In the genomic region with DNA sequence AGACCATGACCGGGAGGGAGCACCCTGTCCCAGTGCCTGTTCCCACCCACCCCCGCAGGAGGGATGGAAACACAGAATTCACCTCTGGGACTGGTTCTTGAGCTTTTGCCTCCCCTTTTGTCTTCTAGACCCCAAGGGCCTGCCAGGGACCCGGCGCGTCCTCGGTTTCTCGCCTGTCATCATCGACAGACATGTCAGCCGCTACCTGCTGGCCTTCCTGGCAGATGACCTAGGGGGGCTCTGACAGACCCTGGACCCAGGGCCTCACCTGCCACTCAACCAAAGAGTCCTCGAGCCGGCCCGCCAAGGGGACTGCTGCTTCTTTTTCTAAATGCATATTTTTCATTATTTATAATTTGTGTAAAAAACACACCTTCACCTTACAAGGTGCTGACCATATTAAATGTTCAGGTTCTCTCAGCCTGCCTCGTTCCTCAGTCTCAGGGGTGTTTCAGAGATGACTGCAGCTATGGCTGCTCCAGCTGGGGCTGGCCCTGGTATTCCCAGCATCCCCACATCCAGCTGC, we compare ENCODE assay signal across 15 cellular contexts. TPM values are rescaled to one million over a fixed set of nuclear protein-coding genes. Genes with fewer than 3 reads are reported as not detected.
DNase-seq lines count a peak whose midpoint lies in the region; ATAC-seq and TF ChIP-seq lines count a peak whose summit lies in the region.
"Had no signal": no experiment of that assay in that cellular context is flagged by ENCODE, and none has a peak within 500 bp of the region (broad histone marks: within the 10 kb centered on the region; RNA-seq: fewer than 3 reads in every experiment).

No MANE protein-coding gene starts in this region.

- intact Hi-C loops in activated CD4-positive, alpha-beta memory T cell treated with anti-CD3 and anti-CD28 coated beads for 36 hours (cut with micrococcal nuclease): no loop called here

- peaks cover 2% of the 10 kb centered on the region; the same call in 1 of the 2 replicates for H3K36me3 ChIP-seq in GM06990 (ENCODE audit: control insufficient read depth, insufficient read depth, low read length)
- H3K36me3 ChIP-seq in liver (ENCODE audit: control insufficient read depth in 4 of 4, insufficient read depth in 3 of 4, low read depth in 1 of 4, low read length in 3 of 4): peaks cover 0 to 4% (median 0%) of the 10 kb centered on the region in 4 donors
- H3K36me3 ChIP-seq: cardiac muscle cell had no signal

- TF ChIP-seq CTCF in GM06990 (IDR thresholded peaks at IDR 0.05; ENCODE audit: insufficient read depth, low read length, poor library complexity, severe bottlenecking) (no peak), liver (IDR thresholded peaks at IDR 0.05; ENCODE audit: low read depth, low read length, missing input control) (no peak)

- DNase-seq in GM06990 (ENCODE audit: extremely low read depth, insufficient read length) (peak; percentile 1), T-helper 17 cell (peak in 1 of 3 donors; percentile 13), amygdala (lab: John Stamatoyannopoulos, UW) (no peak)
- DNase-seq in stimulated activated effector memory CD8-positive, alpha-beta T cell treated with anti-CD3 and anti-CD28 coated beads, Interleukin-12 subunit alpha, Interleukin-12 subunit beta, amount 100 ng/mL, for 72 hours (ENCODE audit: low spot score in 2 of 2): no peak
- DNase-seq in activated CD4-positive, alpha-beta memory T cell treated with anti-CD3 and anti-CD28 coated beads for 36 hours: no peak
- DNase-seq: C1 segment of cervical spinal cord; DMS53; esophagus squamous epithelium; NCI-H1417 treated with DMSO at 0.1 percent for 48 hours; stimulated activated CD4-positive, alpha-beta T cell treated with anti-CD3 and anti-CD28 coated beads, Interleukin-4, amount 100 ng/mL, for 1 hour; SW 1271 had no signal

- H3K4me3 ChIP-seq in GM06990 (replicated peaks; ENCODE audit: low read depth, low read length) (no peak overlapping the region), liver (ENCODE audit: low read depth in 1 of 3, low read length in 3 of 3) (no peak overlapping the region)
- H3K4me3 ChIP-seq: cardiac muscle cell, esophagus squamous epithelium, thoracic aorta had no signal

- POLR2A ChIA-PET in activated CD4-positive, alpha-beta memory T cell treated with anti-CD3 and anti-CD28 coated beads for 36 hours (lab: Charles Lee): no interaction called here

- peak overlapping the region; percentile 38 to 51 for H3K27ac ChIP-seq in liver (ENCODE audit: low read depth in 1 of 2, low read length in 2 of 2)
- H3K27ac ChIP-seq: cardiac muscle cell, esophagus squamous epithelium, thoracic aorta had no signal

- H3K4me3 Mint-ChIP-seq in T-helper 17 cell: peak overlapping the region; percentile 33
- H3K4me3 Mint-ChIP-seq in stimulated activated effector memory CD8-positive, alpha-beta T cell treated with anti-CD3 and anti-CD28 coated beads, Interleukin-12 subunit alpha, Interleukin-12 subunit beta, amount 100 ng/mL, for 72 hours: no peak overlapping the region
- no peak overlapping the region for H3K4me3 Mint-ChIP-seq in activated CD4-positive, alpha-beta memory T cell treated with anti-CD3 and anti-CD28 coated beads for 36 hours

- no peak overlapping the region for H3K9ac ChIP-seq in liver (ENCODE audit: low read depth in 1 of 2, low read length in 2 of 2)

- H3K4me1 Mint-ChIP-seq in T-helper 17 cell: peaks cover 14% of the 10 kb centered on the region
- peaks cover 34% of the 10 kb centered on the region for H3K4me1 Mint-ChIP-seq in stimulated activated effector memory CD8-positive, alpha-beta T cell treated with anti-CD3 and anti-CD28 coated beads, Interleukin-12 subunit alpha, Interleukin-12 subunit beta, amount 100 ng/mL, for 72 hours
- H3K4me1 Mint-ChIP-seq in activated CD4-positive, alpha-beta memory T cell treated with anti-CD3 and anti-CD28 coated beads for 36 hours (ENCODE audit: low read depth): peaks cover 20% of the 10 kb centered on the region

- H3K27me3 Mint-ChIP-seq in T-helper 17 cell: no peaks in the 10 kb centered on the region
- no peaks in the 10 kb centered on the region for H3K27me3 Mint-ChIP-seq in activated CD4-positive, alpha-beta memory T cell treated with anti-CD3 and anti-CD28 coated beads for 36 hours

- H3K27ac Mint-ChIP-seq in T-helper 17 cell: peak overlapping the region; percentile 72
- H3K27ac Mint-ChIP-seq in stimulated activated effector memory CD8-positive, alpha-beta T cell treated with anti-CD3 and anti-CD28 coated beads, Interleukin-12 subunit alpha, Interleukin-12 subunit beta, amount 100 ng/mL, for 72 hours: peak overlapping the region; percentile 89
- no peak overlapping the region for H3K27ac Mint-ChIP-seq in activated CD4-positive, alpha-beta memory T cell treated with anti-CD3 and anti-CD28 coated beads for 36 hours

- H3K36me3 Mint-ChIP-seq in T-helper 17 cell (ENCODE audit: low read depth): peaks cover 6% of the 10 kb centered on the region
- H3K36me3 Mint-ChIP-seq in stimulated activated effector memory CD8-positive, alpha-beta T cell treated with anti-CD3 and anti-CD28 coated beads, Interleukin-12 subunit alpha, Interleukin-12 subunit beta, amount 100 ng/mL, for 72 hours: peaks cover 53% of the 10 kb centered on the region
- H3K36me3 Mint-ChIP-seq in activated CD4-positive, alpha-beta memory T cell treated with anti-CD3 and anti-CD28 coated beads for 36 hours: peaks cover 12% of the 10 kb centered on the region

- CTCF ChIA-PET in activated CD4-positive, alpha-beta memory T cell treated with anti-CD3 and anti-CD28 coated beads for 36 hours (lab: Charles Lee): interaction anchor here (1.1 kb wide), 1 partner anchor 8 kb away, joined by 3 read pairs; no protein-coding TSS in a partner anchor

- H3K4me1 ChIP-seq in liver (ENCODE audit: control insufficient read depth in 4 of 4, insufficient read depth in 4 of 4, low read length in 3 of 4): peaks cover 0 to 9% (median 6%) of the 10 kb centered on the region in 4 donors

- WGBS in liver: 88% methylated on average over 13 of the region's 13 CpGs

- no peak for ATAC-seq in T-helper 17 cell
- ATAC-seq in stimulated activated effector memory CD8-positive, alpha-beta T cell treated with anti-CD3 and anti-CD28 coated beads, Interleukin-12 subunit alpha, Interleukin-12 subunit beta, amount 100 ng/mL, for 72 hours: no peak
- ATAC-seq in GM21447 (IDR thresholded peaks at IDR 0.05; ENCODE audit: unreplicated experiment): no peak

- no peaks in the 10 kb centered on the region for H3K9me3 ChIP-seq in T-helper 17 cell (ENCODE audit: control insufficient read depth, low read length, poor library complexity, severe bottlenecking)
- H3K9me3 ChIP-seq in liver (ENCODE audit: control insufficient read depth in 4 of 4, low read length in 3 of 4): no peaks in the 10 kb centered on the region
- H3K9me3 ChIP-seq: esophagus squamous epithelium, thoracic aorta had no signal

- TF ChIP-seq RAD21 in liver (IDR thresholded peaks at IDR 0.05): no peak

- no peaks in the 10 kb centered on the region for H3K9me3 Mint-ChIP-seq in stimulated activated effector memory CD8-positive, alpha-beta T cell treated with anti-CD3 and anti-CD28 coated beads, Interleukin-12 subunit alpha, Interleukin-12 subunit beta, amount 100 ng/mL, for 72 hours
- no peaks in the 10 kb centered on the region for H3K9me3 Mint-ChIP-seq in activated CD4-positive, alpha-beta memory T cell treated with anti-CD3 and anti-CD28 coated beads for 36 hours

- H3K27me3 ChIP-seq in GM06990 (replicated peaks; ENCODE audit: control insufficient read depth, insufficient read depth, low read length): no peaks in the 10 kb centered on the region
- no peaks in the 10 kb centered on the region for H3K27me3 ChIP-seq in liver (ENCODE audit: control insufficient read depth in 4 of 4, insufficient read depth in 4 of 4, low read length in 3 of 4)
- H3K27me3 ChIP-seq: cardiac muscle cell, esophagus squamous epithelium had no signal

TF ChIP-seq in liver, 16 proteins besides CTCF, POLR2A, EP300 and RAD21 (continues in another document):
- TF ChIP-seq FOXA1 (IDR thresholded peaks at IDR 0.05) (no peak), RXRA (IDR thresholded peaks at IDR 0.05) (no peak), HNF4G (IDR thresholded peaks at IDR 0.05) (no peak)
- TF ChIP-seq, protein P1, sequence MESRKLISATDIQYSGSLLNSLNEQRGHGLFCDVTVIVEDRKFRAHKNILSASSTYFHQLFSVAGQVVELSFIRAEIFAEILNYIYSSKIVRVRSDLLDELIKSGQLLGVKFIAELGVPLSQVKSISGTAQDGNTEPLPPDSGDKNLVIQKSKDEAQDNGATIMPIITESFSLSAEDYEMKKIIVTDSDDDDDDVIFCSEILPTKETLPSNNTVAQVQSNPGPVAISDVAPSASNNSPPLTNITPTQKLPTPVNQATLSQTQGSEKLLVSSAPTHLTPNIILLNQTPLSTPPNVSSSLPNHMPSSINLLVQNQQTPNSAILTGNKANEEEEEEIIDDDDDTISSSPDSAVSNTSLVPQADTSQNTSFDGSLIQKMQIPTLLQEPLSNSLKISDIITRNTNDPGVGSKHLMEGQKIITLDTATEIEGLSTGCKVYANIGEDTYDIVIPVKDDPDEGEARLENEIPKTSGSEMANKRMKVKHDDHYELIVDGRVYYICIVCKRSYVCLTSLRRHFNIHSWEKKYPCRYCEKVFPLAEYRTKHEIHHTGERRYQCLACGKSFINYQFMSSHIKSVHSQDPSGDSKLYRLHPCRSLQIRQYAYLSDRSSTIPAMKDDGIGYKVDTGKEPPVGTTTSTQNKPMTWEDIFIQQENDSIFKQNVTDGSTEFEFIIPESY (IDR thresholded peaks at IDR 0.05): no peak

RNA-seq across cellular contexts. Expression of a gene that starts 16.9 kb away (rescaled TPM):
- total RNA-seq in T-helper 17 cell (10 to 100 TPM; 45.2 to 54.4 TPM), liver (10 to 100 TPM; 13.0 to 15.5 TPM)
- polyA plus RNA-seq in liver: 10 to 100 TPM; 17.2 to 18.2 TPM
- total RNA-seq in activated CD4-positive, alpha-beta memory T cell treated with anti-CD3 and anti-CD28 coated beads for 36 hours: 10 to 100 TPM; 77.9 to 80.0 TPM

RNA-seq across cellular contexts. Expression of a gene that starts 21.1 kb away (rescaled TPM):
- total RNA-seq in T-helper 17 cell (100 to 1,000 TPM; 169 to 219 TPM), liver (10 to 100 TPM; 31.2 to 40.0 TPM)
- 10 to 100 TPM; 70.4 to 72.1 TPM for polyA plus RNA-seq in liver
- total RNA-seq in activated CD4-positive, alpha-beta memory T cell treated with anti-CD3 and anti-CD28 coated beads for 36 hours: 10 to 100 TPM; 77.9 to 82.0 TPM

RNA-seq across cellular contexts. Expression of a gene that starts 54.4 kb away (rescaled TPM):
- total RNA-seq in T-helper 17 cell: 10 to 100 TPM; 47.2 to 62.3 TPM
- 1 to 10 TPM; 4.1 to 9.7 TPM for total RNA-seq in liver
- 10 to 100 TPM; 13.9 to 19.2 TPM for polyA plus RNA-seq in liver
- total RNA-seq in activated CD4-positive, alpha-beta memory T cell treated with anti-CD3 and anti-CD28 coated beads for 36 hours: 10 to 100 TPM; 67.0 to 72.8 TPM
- total RNA-seq: cardiac muscle cell had no signal
- polyA plus RNA-seq: cardiac muscle cell had no signal

Comparison
In these comparisons a context has a peak if more than half of its experiments do, and no peak if none do; other contexts are left out.
1. RNA of a gene that starts 54.4 kb away (total RNA-seq): 67.0 to 72.8 TPM in activated CD4-positive, alpha-beta memory T cell treated with anti-CD3 and anti-CD28 coated beads for 36 hours and 47.2 to 62.3 TPM in T-helper 17 cell; 4.1 to 9.7 TPM in liver; every median in the first group is over 4 times any median in the second.